11 cellular contexts compared by ENCODE assay signal in the genomic region with DNA sequence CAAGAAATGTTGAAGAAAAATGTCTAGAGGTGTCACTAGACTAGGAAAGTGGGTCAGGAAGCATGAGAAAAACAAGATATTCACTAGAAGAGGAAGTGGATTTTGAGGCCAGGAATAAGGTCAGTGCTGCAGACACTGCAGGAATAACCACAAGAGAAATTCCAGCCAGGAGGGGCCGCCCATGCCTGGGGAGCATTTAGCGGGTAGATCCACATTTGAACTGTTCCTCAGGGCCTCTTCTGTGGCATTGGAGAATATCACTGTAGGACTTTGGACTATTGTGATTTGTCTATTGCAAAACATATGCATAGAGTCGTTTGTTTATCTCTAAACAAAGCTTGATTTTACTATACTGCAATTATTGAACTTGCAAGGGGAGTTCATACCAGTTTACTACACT. TPM values are rescaled to one million over a fixed set of nuclear protein-coding genes. Genes with fewer than 3 reads are reported as not detected.
DNase-seq lines count a peak whose midpoint lies in the region; ATAC-seq, FAIRE-seq and TF ChIP-seq lines count a peak whose summit lies in the region.
"Had no signal": no experiment of that assay in that cellular context is flagged by ENCODE, and none has a peak within 500 bp of the region (broad histone marks: within the 10 kb centered on the region; RNA-seq: fewer than 3 reads in every experiment).

No MANE protein-coding gene starts in this region.

- H3K27ac ChIP-seq in H1 (ENCODE audit: low read depth, low read length) = no peak overlapping the region
- no peak overlapping the region for H3K27ac ChIP-seq in lower lobe of right lung
- no peak overlapping the region for H3K27ac ChIP-seq in sigmoid colon
- H3K27ac ChIP-seq in OCI-LY7 (ENCODE audit: low read depth, low read length, poor library complexity, severe bottlenecking) = no peak overlapping the region
- H3K27ac ChIP-seq: breast epithelium, thyroid gland had no signal

- H3K4ac ChIP-seq in H1 (replicated peaks; ENCODE audit: insufficient read length, low read depth, low read length) = no peak overlapping the region

- no peak overlapping the region for H4K8ac ChIP-seq in H1 (ENCODE audit: extremely low read depth, insufficient read depth, low read length)

- no peak overlapping the region for H4K91ac ChIP-seq in H1 (replicated peaks; ENCODE audit: insufficient read length, low read length)

- no peak overlapping the region for H3K4me2 ChIP-seq in H1 (ENCODE audit: insufficient read depth in 1 of 2, low read depth in 2 of 2, low read length in 2 of 2)
- H3K4me2 ChIP-seq in OCI-LY7 (ENCODE audit: low read length) = no peak overlapping the region

- no TSS peak for BruUV-seq in OCI-LY7 (replicated peaks; lab: Mats Ljungman, UMichigan)

- CTCF ChIA-PET in H1 (lab: Charles Lee; ENCODE audit: partially characterized antibody) = no interaction called here
- CTCF ChIA-PET in OCI-LY7 (lab: Charles Lee; ENCODE audit: unreplicated experiment) = no interaction called here

- 86% methylated on average over 3 of the region's 3 CpGs; no CpG with 5 or more reads in 1 of the 2 experiments for WGBS in H1 (ENCODE audit: extremely low coverage in 1 of 2, insufficient coverage in 1 of 2, insufficient read length in 1 of 2, insufficient replicate concordance in 2 of 2, low coverage in 1 of 2, low lambda C conversion rate in 2 of 2, missing lambda C conversion rate in 1 of 2), 2 experiments
- 52 to 54% methylated on average over 3 of the region's 3 CpGs for WGBS in sigmoid colon, 2 donors

- H3K9me3 ChIP-seq in H1 (ENCODE audit: insufficient read depth in 2 of 2, low read depth in 1 of 2, low read length in 1 of 2) (no peaks in the 10 kb centered on the region), lower lobe of right lung (no peaks in the 10 kb centered on the region), BE2C (no peaks in the 10 kb centered on the region), sigmoid colon (no peaks in the 10 kb centered on the region), OCI-LY7 (ENCODE audit: low read length) (no peaks in the 10 kb centered on the region)
- H3K9me3 ChIP-seq: breast epithelium, thyroid gland had no signal

- H2BK15ac ChIP-seq in H1 (ENCODE audit: low read length) = no peak overlapping the region

- no peak; the same call in 1 of the 2 replicates for TF ChIP-seq CTCF in AG10803 (conservative IDR thresholded peaks at IDR 0.05; ENCODE audit: low read length)
- no peak for TF ChIP-seq CTCF in H1 (IDR thresholded peaks at IDR 0.05; ENCODE audit: control extremely low read depth in 1 of 3, insufficient read depth in 1 of 3, low read depth in 1 of 3, low read length in 3 of 3)
- TF ChIP-seq CTCF in lower lobe of right lung (IDR thresholded peaks at IDR 0.05) = no peak
- no peak for TF ChIP-seq CTCF in BE2C (IDR thresholded peaks at IDR 0.05; ENCODE audit: low read depth, low read length)
- TF ChIP-seq CTCF in sigmoid colon (IDR thresholded peaks at IDR 0.05) = no peak
- no peak for TF ChIP-seq CTCF in OCI-LY7 (conservative IDR thresholded peaks at IDR 0.05; ENCODE audit: low read length)

- no peak overlapping the region for H2AFZ ChIP-seq in H1 (ENCODE audit: low read length)
- H2AFZ ChIP-seq in OCI-LY7 (ENCODE audit: low read length) = no peak overlapping the region

- no peaks in the 10 kb centered on the region for H3K79me1 ChIP-seq in H1 (ENCODE audit: low read depth, low read length)

- no peak overlapping the region for H3K56ac ChIP-seq in H1 (replicated peaks; ENCODE audit: insufficient read length, low read depth, low read length)

- peak in 1 of 2 donors; percentile 50 for ATAC-seq in lower lobe of right lung
- no peak for ATAC-seq in GM18868 (IDR thresholded peaks at IDR 0.05; ENCODE audit: unreplicated experiment)
- ATAC-seq: naive thymus-derived CD8-positive, alpha-beta T cell had no signal

- no peak overlapping the region for H2AK5ac ChIP-seq in H1 (ENCODE audit: low read depth, low read length)

- H3K23me2 ChIP-seq in H1 (ENCODE audit: low read depth, low read length) = no peaks in the 10 kb centered on the region

- no peak overlapping the region for H2BK120ac ChIP-seq in H1 (replicated peaks; ENCODE audit: low read depth, low read length)

- H3K18ac ChIP-seq in H1 (ENCODE audit: extremely low read depth, low read length) = no peak overlapping the region

- H3K36me3 ChIP-seq in H1 (ENCODE audit: control insufficient read depth in 2 of 4, insufficient read depth in 4 of 4, low read length in 3 of 4) (no peaks in the 10 kb centered on the region), lower lobe of right lung (no peaks in the 10 kb centered on the region), BE2C (no peaks in the 10 kb centered on the region), sigmoid colon (no peaks in the 10 kb centered on the region), OCI-LY7 (ENCODE audit: insufficient read depth, low read length) (no peaks in the 10 kb centered on the region)
- H3K36me3 ChIP-seq: breast epithelium, thyroid gland had no signal

- no peak overlapping the region for H4K5ac ChIP-seq in H1 (ENCODE audit: insufficient read length, low read depth, low read length)

- H3K9ac ChIP-seq in H1 (replicated peaks in 1 of 4; ENCODE audit: extremely low read depth in 1 of 4, low read depth in 3 of 4, low read length in 3 of 4) = no peak overlapping the region

- no peaks in the 10 kb centered on the region for H3K9me2 ChIP-seq in OCI-LY7 (ENCODE audit: insufficient read depth, low read length)

- H3K27me3 ChIP-seq in H1 (replicated peaks in 1 of 4; ENCODE audit: control insufficient read depth in 3 of 4, extremely low read depth in 1 of 4, insufficient read depth in 3 of 4, low read length in 3 of 4) (no peaks in the 10 kb centered on the region), lower lobe of right lung (ENCODE audit: low read depth) (no peaks in the 10 kb centered on the region), BE2C (no peaks in the 10 kb centered on the region), sigmoid colon (no peaks in the 10 kb centered on the region)
- H3K27me3 ChIP-seq: breast epithelium, thyroid gland had no signal

- no peaks in the 10 kb centered on the region for H4K20me1 ChIP-seq in H1 (replicated peaks in 1 of 2; ENCODE audit: control insufficient read depth in 1 of 2, insufficient read depth in 2 of 2, low read length in 2 of 2)
- 0 out of 2 replicates have a peak, but pooled peaks cover under 1% of the 10 kb centered on the region for H4K20me1 ChIP-seq in OCI-LY7 (ENCODE audit: insufficient read depth, low read length)

- no peak overlapping the region for H3K23ac ChIP-seq in H1 (ENCODE audit: insufficient read length)

- H3K4me3 ChIP-seq in AG10803 (ENCODE audit: low read length) = no peak overlapping the region
- no peak overlapping the region for H3K4me3 ChIP-seq in H1 (ENCODE audit: extremely low read depth in 1 of 4, insufficient read depth in 2 of 4, low read depth in 3 of 4, low read length in 4 of 4)
- H3K4me3 ChIP-seq in lower lobe of right lung = no peak overlapping the region
- H3K4me3 ChIP-seq in BE2C (ENCODE audit: low read depth, low read length) = no peak overlapping the region
- H3K4me3 ChIP-seq in sigmoid colon = no peak overlapping the region
- no peak overlapping the region for H3K4me3 ChIP-seq in OCI-LY7 (ENCODE audit: low read depth, low read length, poor library complexity, severe bottlenecking)
- H3K4me3 ChIP-seq: breast epithelium, thyroid gland had no signal

- intact Hi-C loops in lower lobe of right lung (cut with DNase I) (no loop called here), sigmoid colon (cut with DNase I) (no loop called here), OCI-LY7 (cut with micrococcal nuclease; ENCODE audit: unreplicated experiment) (no loop called here)

- H2BK20ac ChIP-seq in H1 (ENCODE audit: low read length) = no peak overlapping the region

- FAIRE-seq in H1 (lab: Jason Lieb, UNC) = no peak

- H2BK12ac ChIP-seq in H1 (ENCODE audit: low read depth, low read length) = no peak overlapping the region

- H3K4me1 ChIP-seq in H1 (replicated peaks in 1 of 4; ENCODE audit: control insufficient read depth in 3 of 4, insufficient read depth in 4 of 4, low read length in 3 of 4) (no peaks in the 10 kb centered on the region), lower lobe of right lung (peaks cover 15% of the 10 kb centered on the region), BE2C (no peaks in the 10 kb centered on the region), sigmoid colon (peaks cover 0 to 12% (median 4%) of the 10 kb centered on the region in 4 donors), OCI-LY7 (ENCODE audit: insufficient read depth, low read length, poor library complexity, severe bottlenecking) (no peaks in the 10 kb centered on the region)
- H3K4me1 ChIP-seq: breast epithelium had no signal

- H3K79me2 ChIP-seq in H1 (ENCODE audit: control insufficient read depth in 1 of 2, insufficient read depth in 2 of 2, low read length in 2 of 2) = no peaks in the 10 kb centered on the region
- no peaks in the 10 kb centered on the region for H3K79me2 ChIP-seq in OCI-LY7 (ENCODE audit: insufficient read depth, low read depth, low read length)

- TF ChIP-seq RAD21 in H1 (IDR thresholded peaks at IDR 0.05 in 1 of 2, conservative IDR thresholded peaks at IDR 0.05 in 1 of 2; ENCODE audit: low read depth in 2 of 2, low read length in 2 of 2) = no peak

- POLR2A ChIA-PET in H1 (lab: Charles Lee; ENCODE audit: partially characterized antibody) (no interaction called here), OCI-LY7 (lab: Charles Lee) (no interaction called here)

- DNase-seq in AG10803 (ENCODE audit: low read depth) (peak; percentile 1), M059J (ENCODE audit: low read depth) (peak; percentile 85), H1 (ENCODE audit: low read depth in 1 of 2, low spot score in 2 of 2) (no peak), lower lobe of right lung (peak; percentile 48), BE2C (no peak), sigmoid colon (no peak), OCI-LY7 (ENCODE audit: low spot score) (no peak)
- DNase-seq: naive thymus-derived CD8-positive, alpha-beta T cell had no signal

- TF ChIP-seq POLR2A in H1 (IDR thresholded peaks at IDR 0.05; ENCODE audit: control extremely low read depth in 1 of 2, low read depth in 2 of 2, low read length in 2 of 2) (no peak), sigmoid colon (IDR thresholded peaks at IDR 0.05) (no peak)

- no peak overlapping the region for H3K14ac ChIP-seq in H1 (ENCODE audit: insufficient read length)

- TF ChIP-seq EP300 in H1 (IDR thresholded peaks at IDR 0.05; ENCODE audit: borderline replicate concordance in 1 of 2, low read depth in 2 of 2, low read length in 2 of 2) = no peak
- TF ChIP-seq EP300 in sigmoid colon (IDR thresholded peaks at IDR 0.05) = no peak

- no peak overlapping the region for H2BK5ac ChIP-seq in H1 (ENCODE audit: low read depth, low read length)

RNA-seq across cellular contexts. Expression of a gene that starts 49.6 kb away (rescaled TPM):
- total RNA-seq in M059J (2014; rRNA removed; shearing (Covaris generic)) = 29.8 and 40.8 TPM in 2 replicates
- total RNA-seq in H1 (2021; fragmentation: NEBNext Ultra II Directional; extraction: Animal tissue kit (Norgen Biotek cat#: 25700)) = 12.1 and 13.6 TPM in 2 replicates
- polyA plus RNA-seq in H1 (2011; rRNA removed) = 4.7 and 9.6 TPM in 2 replicates
- polyA plus RNA-seq in H1 (2011; cell fraction: cytosol; rRNA removed) = 10.2 TPM
- polyA plus RNA-seq in H1 (2011; cell fraction: nucleus; rRNA removed) = 1.6 TPM
- 10.7 to 17.1 TPM (median 11.4 TPM) in 4 replicates for polyA plus RNA-seq in H1 (2012, experiment 1 of 2)
- polyA plus RNA-seq in H1 (2012, experiment 2 of 2) = 3.0 TPM
- 10.3 TPM for polyA plus RNA-seq in H1 (2013, experiment 1 of 2)
- polyA plus RNA-seq in H1 (2013, experiment 2 of 2) = 10.0 TPM
- polyA minus RNA-seq in H1 (2011; rRNA and poly(A)+ RNA removed) = 2.1 and 6.1 TPM in 2 replicates
- 3.7 TPM for polyA minus RNA-seq in H1 (2011; cell fraction: cytosol; rRNA and poly(A)+ RNA removed)
- polyA minus RNA-seq in H1 (2011; cell fraction: nucleus; rRNA and poly(A)+ RNA removed) = 2.1 TPM
- total RNA-seq in lower lobe of right lung = 30.8 TPM
- polyA plus RNA-seq in BE2C (2012; ENCODE audit: insufficient read depth, insufficient read length, low read depth) = 3.7 TPM
- total RNA-seq in sigmoid colon = 10 to 100 TPM; 17.4 to 33.1 (median 21.7) TPM
- polyA plus RNA-seq in sigmoid colon = 10 to 100 TPM; 26.5 to 49.5 (median 42.6) TPM
- 11.0 and 13.5 TPM in 2 replicates for total RNA-seq in OCI-LY7 (2014; rRNA removed; shearing (Covaris generic))
- total RNA-seq in OCI-LY7 (2022) = 20.9 and 22.4 TPM in 2 replicates

Comparison
In these comparisons a context has a peak if more than half of its experiments do, and no peak if none do; other contexts are left out.
1. DNase-seq: peak in AG10803 (single experiment), M059J (single experiment) and lower lobe of right lung (single experiment); none in H1 (0 of 2), BE2C (single experiment), sigmoid colon (single experiment) and OCI-LY7 (single experiment).